18 cellular contexts compared by ENCODE assay signal in the genomic region with DNA sequence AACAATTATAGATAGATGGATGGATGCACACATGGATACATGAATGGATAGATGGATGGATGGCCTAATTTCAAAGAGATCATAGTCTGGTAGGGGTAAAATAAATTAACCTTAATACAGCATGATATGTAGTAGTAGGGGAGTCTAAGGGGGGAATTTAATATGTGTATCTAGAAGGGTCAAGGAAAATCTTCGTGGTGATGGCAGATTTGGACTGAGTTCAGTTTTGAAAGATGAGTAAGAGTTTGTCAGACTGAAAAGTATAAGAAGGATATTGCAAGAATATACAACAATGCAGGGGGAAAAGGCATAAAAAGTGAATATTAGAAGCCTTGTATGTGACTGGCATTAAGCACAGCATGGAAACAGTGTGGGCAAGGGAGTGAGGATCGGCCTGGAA.
DNase-seq lines count a peak whose midpoint lies in the region; TF ChIP-seq lines count a peak whose summit lies in the region.
"Had no signal": no experiment of that assay in that cellular context is flagged by ENCODE, and none has a peak within 500 bp of the region (broad histone marks: within the 10 kb centered on the region; RNA-seq: fewer than 3 reads in every experiment).

No MANE protein-coding gene starts in this region.

- H3K27ac ChIP-seq in skeletal muscle tissue (ENCODE audit: low read depth, low read length) = peak overlapping the region; percentile 15
- H3K27ac ChIP-seq: pancreas had no signal

- H3K4me1 Mint-ChIP-seq in brain = peaks cover 37% of the 10 kb centered on the region
- H3K4me1 Mint-ChIP-seq: activated T-helper 17 cell treated with anti-CD3 and anti-CD28 coated beads, Interleukin-2, amount 50 U/mL, for 72 hours; central memory CD8-positive, alpha-beta T cell had no signal

- no peaks in the 10 kb centered on the region for H3K27me3 Mint-ChIP-seq in brain
- H3K27me3 Mint-ChIP-seq: activated T-helper 17 cell treated with anti-CD3 and anti-CD28 coated beads, Interleukin-2, amount 50 U/mL, for 72 hours; central memory CD8-positive, alpha-beta T cell; effector memory CD8-positive, alpha-beta T cell had no signal

- peaks cover 0 to 13% (median 6%) of the 10 kb centered on the region in 3 donors for H3K36me3 ChIP-seq in skeletal muscle tissue (ENCODE audit: control insufficient read depth in 3 of 3, insufficient read depth in 3 of 3, low read length in 3 of 3)

- DNase-seq in LHCN-M2 (ENCODE audit: low read depth) (peak; percentile 52), fibroblast of pulmonary artery (ENCODE audit: low read depth) (peak; percentile 43), UCSD-AML1 (lab: John Stamatoyannopoulos, UW; ENCODE audit: unreplicated experiment) (no peak), NCI-H1105 (lab: John Stamatoyannopoulos, UW) (no peak), hypothalamus (lab: John Stamatoyannopoulos, UW) (no peak)
- DNase-seq: activated CD4-positive, CD25-positive, alpha-beta regulatory T cell treated with anti-CD3 and anti-CD28 coated beads, Interleukin-2, amount 50 U/mL, for 72 hours; effector memory CD8-positive, alpha-beta T cell; EL; MV-4-11; NCI-H526 treated with DMSO at 0.1 percent for 48 hours; pancreas; small intestine; stimulated activated CD4-positive, alpha-beta T cell treated with anti-CD3 and anti-CD28 coated beads, Interleukin-4, amount 100 ng/mL, for 4 hours; substantia nigra had no signal

- peaks cover 89% of the 10 kb centered on the region for H3K36me3 Mint-ChIP-seq in brain

- no peaks in the 10 kb centered on the region for H3K27me3 ChIP-seq in skeletal muscle tissue (ENCODE audit: control insufficient read depth in 3 of 3, insufficient read depth in 3 of 3, low read length in 3 of 3)
- H3K27me3 ChIP-seq: pancreas had no signal

- H3K9me3 Mint-ChIP-seq in brain = no peaks in the 10 kb centered on the region

- no peak overlapping the region for H3K4me3 ChIP-seq in fibroblast of pulmonary artery (replicated peaks; ENCODE audit: low read depth, low read length)
- H3K4me3 ChIP-seq in skeletal muscle tissue (ENCODE audit: low read length in 3 of 3) = no peak overlapping the region
- H3K4me3 ChIP-seq: pancreas had no signal

- H3K4me3 Mint-ChIP-seq in brain = no peak overlapping the region
- H3K4me3 Mint-ChIP-seq: activated T-helper 17 cell treated with anti-CD3 and anti-CD28 coated beads, Interleukin-2, amount 50 U/mL, for 72 hours; central memory CD8-positive, alpha-beta T cell; effector memory CD8-positive, alpha-beta T cell had no signal

- no peak overlapping the region for H3K9ac ChIP-seq in skeletal muscle tissue (ENCODE audit: low read depth in 1 of 3, low read length in 3 of 3)

- H3K27ac Mint-ChIP-seq in brain = peak overlapping the region; percentile 0 to 82 (median 33)
- H3K27ac Mint-ChIP-seq: activated T-helper 17 cell treated with anti-CD3 and anti-CD28 coated beads, Interleukin-2, amount 50 U/mL, for 72 hours; effector memory CD8-positive, alpha-beta T cell had no signal

- TF ChIP-seq CTCF in brain (conservative IDR thresholded peaks at IDR 0.05) (no peak), fibroblast of pulmonary artery (IDR thresholded peaks at IDR 0.05; ENCODE audit: low read length, missing control alignments) (no peak)

- H3K4me1 ChIP-seq in skeletal muscle tissue (ENCODE audit: control insufficient read depth in 3 of 3, insufficient read depth in 3 of 3, low read length in 3 of 3) = peaks cover 7 to 25% (median 9%) of the 10 kb centered on the region in 3 donors
- H3K4me1 ChIP-seq: pancreas had no signal

- H3K9me3 ChIP-seq in skeletal muscle tissue (ENCODE audit: control insufficient read depth in 3 of 3, low read length in 3 of 3) = no peaks in the 10 kb centered on the region
- H3K9me3 ChIP-seq: pancreas had no signal

Comparison
In these comparisons a context has a peak if more than half of its experiments do, and no peak if none do; other contexts are left out.
1. DNase-seq: peak in LHCN-M2 (single experiment) and fibroblast of pulmonary artery (single experiment); none in UCSD-AML1 (single experiment), NCI-H1105 (single experiment) and hypothalamus (0 of 51).